10 cellular contexts compared by ENCODE assay signal in genomic region chr13:25046985-25047660, GRCh38. TPM values are rescaled to one million over a fixed set of nuclear protein-coding genes. Genes with fewer than 3 reads are reported as not detected.
DNase-seq lines count a peak whose midpoint lies in the region; ATAC-seq, FAIRE-seq and TF ChIP-seq lines count a peak whose summit lies in the region.
"Had no signal": no experiment of that assay in that cellular context is flagged by ENCODE, and none has a peak within 500 bp of the region (broad histone marks: within the 10 kb centered on the region; RNA-seq: fewer than 3 reads in every experiment).

No MANE protein-coding gene starts in this region.

- no peak for DNase-seq in activated CD8-positive, alpha-beta T cell treated with anti-CD3 and anti-CD28 coated beads, Interleukin-2, amount 10 ng/mL, durations not matched to agents 7 days and 5 days
- DNase-seq in activated CD8-positive, alpha-beta T cell treated with anti-CD3 and anti-CD28 coated beads for 36 hours: no peak
- DNase-seq in GM12878 (ENCODE audit: low read depth, low spot score): no peak
- DNase-seq in kidney tubule cell (ENCODE audit: low spot score): peak; percentile 18
- no peak for DNase-seq in transverse colon
- DNase-seq in small intestine: no peak
- DNase-seq in GDM1 (lab: John Stamatoyannopoulos, UW): no peak
- DNase-seq in activated naive CD4-positive, alpha-beta T cell treated with Interleukin-2 at 50 U/mL for 16 hours: no peak
- DNase-seq: Caco-2 had no signal

- H3K27ac ChIP-seq in GM12878 (ENCODE audit: control insufficient read depth, insufficient read depth): no peak overlapping the region
- no peak overlapping the region for H3K27ac ChIP-seq in transverse colon
- H3K27ac ChIP-seq in small intestine (ENCODE audit: low read depth in 1 of 2, low read length in 1 of 2): no peak overlapping the region

- H3K27me3 Mint-ChIP-seq in activated CD8-positive, alpha-beta T cell treated with anti-CD3 and anti-CD28 coated beads, Interleukin-2, amount 10 ng/mL, durations not matched to agents 7 days and 5 days (ENCODE audit: low read depth): peaks cover 52% of the 10 kb centered on the region
- H3K27me3 Mint-ChIP-seq in activated CD8-positive, alpha-beta T cell treated with anti-CD3 and anti-CD28 coated beads for 36 hours: peaks cover 60% of the 10 kb centered on the region

- H3K9ac ChIP-seq in GM12878 (ENCODE audit: control insufficient read depth, insufficient read depth, low read length): no peak overlapping the region

- SMC1A ChIA-PET in GM12878 (lab: Charles Lee; ENCODE audit: uncharacterized antibody, unreplicated experiment): no interaction called here

- FAIRE-seq in GM12878 (lab: Jason Lieb, UNC) (no peak), small intestine (lab: Jason Lieb, UNC) (no peak)
- FAIRE-seq: endometrium had no signal

- 41% methylated on average over 37 of the region's 43 CpGs for WGBS in GM12878 (ENCODE audit: insufficient coverage, insufficient replicate concordance, low lambda C conversion rate, missing lambda C conversion rate)
- WGBS in transverse colon (ENCODE audit: low coverage in 1 of 2), 2 donors: 11 to 40% methylated on average over 3 to 39 of the region's 43 CpGs
- 3 to 8% (median 8%) methylated on average over 42 to 43 of the region's 43 CpGs for WGBS in small intestine, 3 donors

- in situ Hi-C loops in GM12878 (cut with MboI) (no loop called here), transverse colon (cut with MboI; ENCODE audit: low pct_ligation_motif_present in 1 of 4, low pct_unique_long_range_greater_than_20kb in 1 of 4, low sequenced_read_pairs in 3 of 4) (no loop called here)

- H3K4me2 ChIP-seq in GM12878 (ENCODE audit: control insufficient read depth, insufficient read depth): no peak overlapping the region

- no peaks in the 10 kb centered on the region for H4K20me1 ChIP-seq in GM12878 (ENCODE audit: control insufficient read depth, insufficient read depth)

- no peak overlapping the region for H2AFZ ChIP-seq in GM12878 (ENCODE audit: control insufficient read depth, low read depth, low read length)

- H3K4me1 ChIP-seq in GM12878 (ENCODE audit: control insufficient read depth, insufficient read depth, low read length): no peaks in the 10 kb centered on the region
- H3K4me1 ChIP-seq in transverse colon: no peaks in the 10 kb centered on the region
- no peaks in the 10 kb centered on the region for H3K4me1 ChIP-seq in small intestine (ENCODE audit: control insufficient read depth in 2 of 2, insufficient read depth in 1 of 2, low read depth in 1 of 2, low read length in 1 of 2)
- H3K4me1 ChIP-seq: Caco-2 had no signal

- intact Hi-C loops in activated CD8-positive, alpha-beta T cell treated with anti-CD3 and anti-CD28 coated beads for 36 hours (cut with micrococcal nuclease): no loop called here
- intact Hi-C loops in GM12878 (cut with micrococcal nuclease; ENCODE audit: unreplicated experiment) (no loop called here), transverse colon (cut with DNase I; ENCODE audit: low total_unique reads) (no loop called here)

- CTCF ChIA-PET in activated CD8-positive, alpha-beta T cell treated with anti-CD3 and anti-CD28 coated beads, Interleukin-2, amount 10 ng/mL, durations not matched to agents 7 days and 5 days (lab: Charles Lee): no interaction called here
- CTCF ChIA-PET in activated CD8-positive, alpha-beta T cell treated with anti-CD3 and anti-CD28 coated beads for 36 hours (lab: Charles Lee): interaction anchor here (1.7 kb wide), 1 partner anchor 10 kb away, joined by 5 read pairs; no protein-coding TSS in a partner anchor
- CTCF ChIA-PET in GM12878 (lab: Yijun Ruan, JAX): interaction anchor here (0.9 to 1.0 kb wide), 2 partner anchors 9 to 52 kb away, joined by 3 read pairs; no protein-coding TSS in a partner anchor

- H3K27ac Mint-ChIP-seq in activated CD8-positive, alpha-beta T cell treated with anti-CD3 and anti-CD28 coated beads, Interleukin-2, amount 10 ng/mL, durations not matched to agents 7 days and 5 days: no peak overlapping the region
- H3K27ac Mint-ChIP-seq in activated CD8-positive, alpha-beta T cell treated with anti-CD3 and anti-CD28 coated beads for 36 hours: no peak overlapping the region

- peaks cover 6 to 8% of the 10 kb centered on the region in 2 experiments; a peak in 3 of 4 replicates for H3K27me3 ChIP-seq in GM12878 (replicated peaks in 1 of 2; ENCODE audit: control insufficient read depth in 2 of 2, insufficient read depth in 2 of 2, low read length in 1 of 2)
- peaks cover 70% of the 10 kb centered on the region for H3K27me3 ChIP-seq in transverse colon
- H3K27me3 ChIP-seq in small intestine (ENCODE audit: control insufficient read depth in 2 of 2, insufficient read depth in 2 of 2, low read length in 2 of 2): peaks cover 0 to 25% of the 10 kb centered on the region in 2 donors

- no peaks in the 10 kb centered on the region for H3K36me3 Mint-ChIP-seq in activated CD8-positive, alpha-beta T cell treated with anti-CD3 and anti-CD28 coated beads, Interleukin-2, amount 10 ng/mL, durations not matched to agents 7 days and 5 days (ENCODE audit: low read depth)
- H3K36me3 Mint-ChIP-seq in activated CD8-positive, alpha-beta T cell treated with anti-CD3 and anti-CD28 coated beads for 36 hours (ENCODE audit: low read depth): peaks cover 2% of the 10 kb centered on the region

- H3K79me2 ChIP-seq in GM12878 (ENCODE audit: control insufficient read depth, insufficient read depth, low read length): no peaks in the 10 kb centered on the region

- no TSS peak for BruUV-seq in GM12878 (replicated peaks; lab: Mats Ljungman, UMichigan)

- peak; percentile 49 for ATAC-seq in activated CD8-positive, alpha-beta T cell treated with anti-CD3 and anti-CD28 coated beads, Interleukin-2, amount 10 ng/mL, durations not matched to agents 7 days and 5 days
- ATAC-seq in activated CD8-positive, alpha-beta T cell treated with anti-CD3 and anti-CD28 coated beads for 36 hours: no peak
- no peak for ATAC-seq in GM12878

- TF ChIP-seq POLR2A in GM12878 (IDR thresholded peaks at IDR 0.05; ENCODE audit: low read depth, low read length) (no peak), transverse colon (IDR thresholded peaks at IDR 0.05) (no peak)

- H3K4me1 Mint-ChIP-seq in activated CD8-positive, alpha-beta T cell treated with anti-CD3 and anti-CD28 coated beads, Interleukin-2, amount 10 ng/mL, durations not matched to agents 7 days and 5 days (ENCODE audit: low read depth): no peaks in the 10 kb centered on the region
- H3K4me1 Mint-ChIP-seq in activated CD8-positive, alpha-beta T cell treated with anti-CD3 and anti-CD28 coated beads for 36 hours (ENCODE audit: low read depth): peaks cover 2% of the 10 kb centered on the region

- TF ChIP-seq CTCF in activated CD8-positive, alpha-beta T cell treated with anti-CD3 and anti-CD28 coated beads for 36 hours (IDR thresholded peaks at IDR 0.05): no peak
- no peak for TF ChIP-seq CTCF in GM12878 (IDR thresholded peaks at IDR 0.05 in 2 of 3, conservative IDR thresholded peaks at IDR 0.05 in 1 of 3; ENCODE audit: control insufficient read depth in 2 of 3, extremely low read depth in 1 of 3, insufficient read depth in 1 of 3, low read depth in 3 of 3, low read length in 3 of 3)
- no peak for TF ChIP-seq CTCF in transverse colon (IDR thresholded peaks at IDR 0.05)

- no peak overlapping the region for H3K4me3 Mint-ChIP-seq in activated CD8-positive, alpha-beta T cell treated with anti-CD3 and anti-CD28 coated beads, Interleukin-2, amount 10 ng/mL, durations not matched to agents 7 days and 5 days
- H3K4me3 Mint-ChIP-seq in activated CD8-positive, alpha-beta T cell treated with anti-CD3 and anti-CD28 coated beads for 36 hours: no peak overlapping the region

- H3K4me3 ChIP-seq in GM12878 (no peak overlapping the region), transverse colon (peak overlapping the region in 3 of 4 donors; percentile 20 to 41 (median 24)), small intestine (ENCODE audit: low read depth in 1 of 2, low read length in 2 of 2) (no peak overlapping the region)

- H3K9me3 ChIP-seq in GM12878 (replicated peaks; ENCODE audit: control insufficient read depth, insufficient read depth, low read length) (no peaks in the 10 kb centered on the region; the same call in 2 of the 3 replicates), transverse colon (peaks cover 6 to 8% of the 10 kb centered on the region in 2 donors), small intestine (ENCODE audit: control insufficient read depth, low read depth) (no peaks in the 10 kb centered on the region)

- RAD21 ChIA-PET in GM12878 (lab: Charles Lee; ENCODE audit: unreplicated experiment): no interaction called here

- no peak for TF ChIP-seq RAD21 in GM12878 (IDR thresholded peaks at IDR 0.05; ENCODE audit: insufficient read depth, low read depth, low read length)

- no peak for TF ChIP-seq EP300 in GM12878 (IDR thresholded peaks at IDR 0.05; ENCODE audit: borderline replicate concordance in 1 of 2, control insufficient read depth in 1 of 2, low read depth in 2 of 2, low read length in 2 of 2)
- TF ChIP-seq EP300 in transverse colon (IDR thresholded peaks at IDR 0.05; ENCODE audit: low read depth): no peak

- POLR2A ChIA-PET in activated CD8-positive, alpha-beta T cell treated with anti-CD3 and anti-CD28 coated beads, Interleukin-2, amount 10 ng/mL, durations not matched to agents 7 days and 5 days (lab: Charles Lee): no interaction called here
- POLR2A ChIA-PET in activated CD8-positive, alpha-beta T cell treated with anti-CD3 and anti-CD28 coated beads for 36 hours (lab: Charles Lee): no interaction called here
- POLR2A ChIA-PET in GM12878 (lab: Charles Lee): no interaction called here

- H3K9me3 Mint-ChIP-seq in activated CD8-positive, alpha-beta T cell treated with anti-CD3 and anti-CD28 coated beads, Interleukin-2, amount 10 ng/mL, durations not matched to agents 7 days and 5 days (ENCODE audit: insufficient read depth): no peaks in the 10 kb centered on the region
- peaks cover 12% of the 10 kb centered on the region for H3K9me3 Mint-ChIP-seq in activated CD8-positive, alpha-beta T cell treated with anti-CD3 and anti-CD28 coated beads for 36 hours

- H3K36me3 ChIP-seq in GM12878 (ENCODE audit: control insufficient read depth in 2 of 2, insufficient read depth in 2 of 2, low read length in 1 of 2) (no peaks in the 10 kb centered on the region), transverse colon (no peaks in the 10 kb centered on the region), small intestine (ENCODE audit: control insufficient read depth in 2 of 2, insufficient read depth in 2 of 2, low read length in 2 of 2) (no peaks in the 10 kb centered on the region)

RNA-seq across cellular contexts. Expression of gene PABPC3, which starts 48.8 kb away (rescaled TPM):
- total RNA-seq in activated CD8-positive, alpha-beta T cell treated with anti-CD3 and anti-CD28 coated beads, Interleukin-2, amount 10 ng/mL, durations not matched to agents 7 days and 5 days: under 1 TPM; 0.63 to 0.79 TPM
- total RNA-seq in activated CD8-positive, alpha-beta T cell treated with anti-CD3 and anti-CD28 coated beads for 36 hours: 1 to 10 TPM; 1.8 to 1.9 TPM
- total RNA-seq in GM12878 (2013; cell fraction: nucleolus; rRNA removed): 0.34 and 0.38 TPM in 2 replicates
- total RNA-seq in GM12878 (2014; rRNA removed): 0.05 and 0.11 TPM in 2 replicates
- 0.04 and 0.09 TPM in 2 replicates for total RNA-seq in GM12878 (2014; rRNA removed; fragmentation: Illumina TruSeq; extraction: Trizol)
- total RNA-seq in GM12878 (2021): 0.28 and 0.35 TPM in 2 replicates
- polyA plus RNA-seq in GM12878 (2011; ENCODE audit: low read depth): 0.85 TPM
- polyA plus RNA-seq in GM12878 (2011; rRNA removed): 0.34 and 0.49 TPM in 2 replicates
- polyA plus RNA-seq in GM12878 (2011; cell fraction: cytosol; rRNA removed): 0.07 and 0.15 TPM in 2 replicates
- polyA plus RNA-seq in GM12878 (2011; cell fraction: nucleus; rRNA removed): 0.15 and 0.16 TPM in 2 replicates
- polyA plus RNA-seq in GM12878 (2012): 0.65 and 0.83 TPM in 2 replicates
- polyA plus RNA-seq in GM12878 (2014; fragmentation: Illumina TruSeq; extraction: Trizol): 0.87 TPM in 2 replicates
- polyA plus RNA-seq in GM12878 (2014; fragmentation: Nextera tagmentation; extraction: Ambion mirVana): under 1 TPM; 0.26 to 0.35 TPM
- polyA plus RNA-seq in GM12878 (2014; rRNA removed): 0.12 and 0.18 TPM in 2 replicates
- polyA plus RNA-seq in GM12878 (2016; fragmentation: Nextera tagmentation; extraction: Ambion mirVana): under 1 TPM; 0.28 to 0.32 TPM
- polyA minus RNA-seq in GM12878 (2011; rRNA and poly(A)+ RNA removed): 0.15 and 0.22 TPM in 2 replicates
- polyA minus RNA-seq in GM12878 (2011; cell fraction: cytosol; rRNA and poly(A)+ RNA removed): not detected in 2 replicates
- polyA minus RNA-seq in GM12878 (2011; cell fraction: nucleus; rRNA and poly(A)+ RNA removed): not detected in 2 replicates
- under 1 TPM in 2 of 4 donors, not detected in 2; 0.14 to 0.20 TPM for total RNA-seq in transverse colon
- polyA plus RNA-seq in small intestine: under 1 TPM in 1 of 3 donors, not detected in 2; 0.16 TPM

Comparison
In these comparisons a context has a peak if more than half of its experiments do, and no peak if none do; other contexts are left out.
1. H3K4me3 ChIP-seq: peak in transverse colon (3 of 4); none in GM12878 (single experiment) and small intestine (0 of 2).